Comparison of ENCODE assay signal across 8 cellular contexts in the genomic region with DNA sequence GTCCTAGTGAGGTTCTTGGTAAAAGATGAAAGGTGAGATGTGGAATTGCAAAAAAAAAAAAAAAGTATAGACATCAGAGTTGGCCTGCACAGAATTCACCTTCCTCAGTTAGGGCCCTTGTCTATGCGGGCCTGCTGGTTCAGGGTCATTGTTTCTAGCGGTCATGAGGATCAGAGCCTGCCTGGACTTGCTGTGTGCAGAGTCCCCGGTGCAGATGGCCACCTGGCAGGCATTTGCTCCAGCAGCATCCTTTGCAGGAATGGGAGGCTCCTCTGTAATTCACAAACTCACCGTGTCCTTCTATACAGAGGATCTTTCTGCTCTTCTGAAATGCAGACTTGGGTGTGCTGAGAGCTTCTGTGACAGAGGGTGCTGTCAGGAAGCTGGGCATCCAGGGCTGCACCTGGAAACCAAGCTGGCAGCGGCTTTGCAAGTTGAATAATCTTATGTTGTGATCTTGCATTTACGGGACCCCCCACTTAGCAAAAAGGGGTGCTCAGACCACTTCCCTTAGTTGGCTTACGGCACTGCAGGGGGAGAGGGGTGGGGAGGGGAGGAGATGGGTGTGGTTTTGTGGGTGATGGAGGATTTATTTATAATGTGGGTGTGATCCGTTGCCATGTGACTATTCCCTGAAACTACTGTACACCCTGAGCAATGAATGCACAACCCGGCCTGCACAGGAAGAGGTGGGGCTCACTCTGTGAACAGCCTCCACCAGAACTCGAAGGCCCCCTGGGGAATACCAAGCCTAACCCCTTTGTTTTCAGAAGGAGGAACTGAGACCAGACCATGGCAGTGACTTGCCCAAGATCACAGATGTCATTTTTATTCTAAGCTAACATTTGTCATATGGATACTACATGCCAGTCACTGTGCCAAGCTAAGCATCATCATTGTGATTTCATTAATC.
DNase-seq lines count a peak whose midpoint lies in the region; ATAC-seq and TF ChIP-seq lines count a peak whose summit lies in the region.

No MANE protein-coding gene starts in this region.

- H3K4me3 Mint-ChIP-seq in GM23338 = no peak overlapping the region

- H3K27me3 ChIP-seq in rectal smooth muscle tissue (ENCODE audit: control insufficient read depth, insufficient read depth, low read length) (no peaks in the 10 kb centered on the region), PC-3 (ENCODE audit: low read length) (no peaks in the 10 kb centered on the region), GM23338 (ENCODE audit: insufficient read depth) (no peaks in the 10 kb centered on the region)

- H3K9me3 ChIP-seq in PC-3 (ENCODE audit: low read length) = no peaks in the 10 kb centered on the region

- no peaks in the 10 kb centered on the region for H3K9me3 Mint-ChIP-seq in GM23338

- TF ChIP-seq CTCF in PC-3 (conservative IDR thresholded peaks at IDR 0.05; ENCODE audit: low read depth, low read length) (no peak), GM23338 (conservative IDR thresholded peaks at IDR 0.05; ENCODE audit: low read depth in 2 of 2) (no peak)

- peak; percentile 91 for ATAC-seq in GM18907 (IDR thresholded peaks at IDR 0.05; ENCODE audit: unreplicated experiment)
- peak; percentile 93 for ATAC-seq in HG02798 (IDR thresholded peaks at IDR 0.05; ENCODE audit: poor library complexity, unreplicated experiment)
- ATAC-seq in PC-3 = no peak
- no peak for ATAC-seq in GM23338

- no peaks in the 10 kb centered on the region for H4K20me1 ChIP-seq in PC-3 (ENCODE audit: low read length)
- H4K20me1 ChIP-seq in GM23338 (replicated peaks; ENCODE audit: insufficient read depth) = no peaks in the 10 kb centered on the region

- H3K36me3 Mint-ChIP-seq in GM23338 (ENCODE audit: low read depth) = no peaks in the 10 kb centered on the region

- H3K4me1 ChIP-seq in rectal smooth muscle tissue (ENCODE audit: control insufficient read depth, insufficient read depth, low read length) = no peaks in the 10 kb centered on the region
- H3K4me1 ChIP-seq in PC-3 (ENCODE audit: insufficient read depth, low read length) = no peaks in the 10 kb centered on the region
- no peaks in the 10 kb centered on the region for H3K4me1 ChIP-seq in GM23338 (ENCODE audit: insufficient read depth)

- H3K27me3 Mint-ChIP-seq in GM23338 (ENCODE audit: insufficient read depth, low read depth, poor library complexity) = no peaks in the 10 kb centered on the region

- intact Hi-C loops in PC-3 (cut with micrococcal nuclease) = loop anchor here (5.0 kb wide), 1 partner anchor 277 kb away; no protein-coding TSS in a partner anchor

- H3K9ac ChIP-seq in rectal smooth muscle tissue (ENCODE audit: low read length) = no peak overlapping the region
- H3K9ac ChIP-seq in PC-3 (ENCODE audit: low read length) = no peak overlapping the region

- H3K36me3 ChIP-seq in rectal smooth muscle tissue (ENCODE audit: control insufficient read depth, insufficient read depth, low read length) (no peaks in the 10 kb centered on the region), PC-3 (ENCODE audit: low read depth, low read length) (no peaks in the 10 kb centered on the region; the same call in 1 of the 2 replicates), GM23338 (ENCODE audit: insufficient read depth) (no peaks in the 10 kb centered on the region)

- POLR2A ChIA-PET in PC-3 (lab: Charles Lee; ENCODE audit: unreplicated experiment) = no interaction called here

- no peak overlapping the region for H3K27ac Mint-ChIP-seq in GM23338

- H3F3A ChIP-seq in PC-3 (ENCODE audit: low read length, unreplicated experiment) (no peaks in the 10 kb centered on the region), GM23338 (replicated peaks; ENCODE audit: low read depth) (no peaks in the 10 kb centered on the region)

- H3K79me2 ChIP-seq in PC-3 (ENCODE audit: low read length) (no peaks in the 10 kb centered on the region), GM23338 (replicated peaks; ENCODE audit: insufficient read depth) (no peaks in the 10 kb centered on the region)

- CTCF ChIA-PET in PC-3 (lab: Charles Lee) = no interaction called here

- H3K4me2 ChIP-seq in PC-3 (ENCODE audit: low read length) (no peak overlapping the region), GM23338 (no peak overlapping the region)

- H3K4me3 ChIP-seq in rectal smooth muscle tissue (ENCODE audit: low read length) = peak overlapping the region; percentile 7
- H3K4me3 ChIP-seq in PC-3 (ENCODE audit: low read length) = no peak overlapping the region
- no peak overlapping the region for H3K4me3 ChIP-seq in GM23338

- peaks cover 13% of the 10 kb centered on the region for H3K4me1 Mint-ChIP-seq in GM23338

- BruUV-seq in PC-3 (replicated peaks; lab: Mats Ljungman, UMichigan) = no TSS peak

- H2AFZ ChIP-seq in PC-3 (ENCODE audit: low read length) (no peak overlapping the region), GM23338 (no peak overlapping the region)

- no peak overlapping the region for H3K27ac ChIP-seq in rectal smooth muscle tissue (ENCODE audit: low read depth, low read length)
- no peak overlapping the region for H3K27ac ChIP-seq in PC-3 (ENCODE audit: low read length)
- H3K27ac ChIP-seq in GM23338 (ENCODE audit: low read depth) = no peak overlapping the region

- peak; percentile 94 for DNase-seq in NCI-H748 (lab: John Stamatoyannopoulos, UW; ENCODE audit: unreplicated experiment)
- DNase-seq in activated T-cell treated with anti-CD3 and anti-CD28 coated beads for 1 hour (ENCODE audit: low read depth) = peak; percentile 23
- DNase-seq in PC-3 = no peak
- DNase-seq in OCI-M2 (lab: John Stamatoyannopoulos, UW; ENCODE audit: unreplicated experiment) = no peak
- no peak for DNase-seq in GM23338 (ENCODE audit: low spot score)

- H3K9me2 ChIP-seq in PC-3 (replicated peaks; ENCODE audit: low read length) (no peaks in the 10 kb centered on the region), GM23338 (ENCODE audit: insufficient read depth) (no peaks in the 10 kb centered on the region)

TF ChIP-seq in GM23338, 12 proteins besides CTCF, POLR2A, EP300 and RAD21 (continues in another document):
- TF ChIP-seq EZH2 (IDR thresholded peaks at IDR 0.05; ENCODE audit: low read depth, unreplicated experiment) = no peak
- no peak for TF ChIP-seq ZNF331 (CRISPR knock-in tag; IDR thresholded peaks at IDR 0.05; ENCODE audit: low read depth)
- no peak for TF ChIP-seq JUNB (IDR thresholded peaks at IDR 0.05; ENCODE audit: unreplicated experiment)
- TF ChIP-seq, protein P1, sequence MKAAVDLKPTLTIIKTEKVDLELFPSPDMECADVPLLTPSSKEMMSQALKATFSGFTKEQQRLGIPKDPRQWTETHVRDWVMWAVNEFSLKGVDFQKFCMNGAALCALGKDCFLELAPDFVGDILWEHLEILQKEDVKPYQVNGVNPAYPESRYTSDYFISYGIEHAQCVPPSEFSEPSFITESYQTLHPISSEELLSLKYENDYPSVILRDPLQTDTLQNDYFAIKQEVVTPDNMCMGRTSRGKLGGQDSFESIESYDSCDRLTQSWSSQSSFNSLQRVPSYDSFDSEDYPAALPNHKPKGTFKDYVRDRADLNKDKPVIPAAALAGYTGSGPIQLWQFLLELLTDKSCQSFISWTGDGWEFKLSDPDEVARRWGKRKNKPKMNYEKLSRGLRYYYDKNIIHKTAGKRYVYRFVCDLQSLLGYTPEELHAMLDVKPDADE (IDR thresholded peaks at IDR 0.05) = no peak
- no peak for TF ChIP-seq STAT1 (IDR thresholded peaks at IDR 0.05; ENCODE audit: unreplicated experiment)
- no peak for TF ChIP-seq ZNF114 (CRISPR knock-in tag; IDR thresholded peaks at IDR 0.05)
- TF ChIP-seq, protein P2, sequence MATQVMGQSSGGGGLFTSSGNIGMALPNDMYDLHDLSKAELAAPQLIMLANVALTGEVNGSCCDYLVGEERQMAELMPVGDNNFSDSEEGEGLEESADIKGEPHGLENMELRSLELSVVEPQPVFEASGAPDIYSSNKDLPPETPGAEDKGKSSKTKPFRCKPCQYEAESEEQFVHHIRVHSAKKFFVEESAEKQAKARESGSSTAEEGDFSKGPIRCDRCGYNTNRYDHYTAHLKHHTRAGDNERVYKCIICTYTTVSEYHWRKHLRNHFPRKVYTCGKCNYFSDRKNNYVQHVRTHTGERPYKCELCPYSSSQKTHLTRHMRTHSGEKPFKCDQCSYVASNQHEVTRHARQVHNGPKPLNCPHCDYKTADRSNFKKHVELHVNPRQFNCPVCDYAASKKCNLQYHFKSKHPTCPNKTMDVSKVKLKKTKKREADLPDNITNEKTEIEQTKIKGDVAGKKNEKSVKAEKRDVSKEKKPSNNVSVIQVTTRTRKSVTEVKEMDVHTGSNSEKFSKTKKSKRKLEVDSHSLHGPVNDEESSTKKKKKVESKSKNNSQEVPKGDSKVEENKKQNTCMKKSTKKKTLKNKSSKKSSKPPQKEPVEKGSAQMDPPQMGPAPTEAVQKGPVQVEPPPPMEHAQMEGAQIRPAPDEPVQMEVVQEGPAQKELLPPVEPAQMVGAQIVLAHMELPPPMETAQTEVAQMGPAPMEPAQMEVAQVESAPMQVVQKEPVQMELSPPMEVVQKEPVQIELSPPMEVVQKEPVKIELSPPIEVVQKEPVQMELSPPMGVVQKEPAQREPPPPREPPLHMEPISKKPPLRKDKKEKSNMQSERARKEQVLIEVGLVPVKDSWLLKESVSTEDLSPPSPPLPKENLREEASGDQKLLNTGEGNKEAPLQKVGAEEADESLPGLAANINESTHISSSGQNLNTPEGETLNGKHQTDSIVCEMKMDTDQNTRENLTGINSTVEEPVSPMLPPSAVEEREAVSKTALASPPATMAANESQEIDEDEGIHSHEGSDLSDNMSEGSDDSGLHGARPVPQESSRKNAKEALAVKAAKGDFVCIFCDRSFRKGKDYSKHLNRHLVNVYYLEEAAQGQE (IDR thresholded peaks at IDR 0.05; ENCODE audit: unreplicated experiment) = no peak
- TF ChIP-seq EZH2phosphoT487 (IDR thresholded peaks at IDR 0.05; ENCODE audit: unreplicated experiment) = no peak
- no peak for TF ChIP-seq POLR2AphosphoS5 (IDR thresholded peaks at IDR 0.05; ENCODE audit: low read depth)

Comparison
In these comparisons a context has a peak if more than half of its experiments do, and no peak if none do; other contexts are left out.
1. ATAC-seq: peak in GM18907 (single experiment) and HG02798 (single experiment); none in PC-3 (single experiment) and GM23338 (single experiment).
2. DNase-seq: peak in NCI-H748 (single experiment) and activated T-cell treated with anti-CD3 and anti-CD28 coated beads for 1 hour (single experiment); none in PC-3 (single experiment), OCI-M2 (single experiment) and GM23338 (single experiment).